ENCODE assay signal across 8 cellular contexts in genomic region chr18:77056399-77057015, GRCh38.
DNase-seq lines count a peak whose midpoint lies in the region; ATAC-seq, FAIRE-seq and TF ChIP-seq lines count a peak whose summit lies in the region.

No MANE protein-coding gene starts in this region.

- no peak for FAIRE-seq in endothelial cell of umbilical vein (lab: Jason Lieb, UNC)

- H3K4me1 ChIP-seq in CD8-positive, alpha-beta memory T cell (ENCODE audit: insufficient read depth, low read length): peaks cover 89% of the 10 kb centered on the region
- H3K4me1 ChIP-seq in endothelial cell of umbilical vein (ENCODE audit: control insufficient read depth, extremely low read depth, insufficient read depth, low read length): peaks cover 22% of the 10 kb centered on the region

- H3K4me2 ChIP-seq in endothelial cell of umbilical vein (ENCODE audit: insufficient read depth, low read length): no peak overlapping the region

- TF ChIP-seq POLR2A in endothelial cell of umbilical vein (IDR thresholded peaks at IDR 0.05; ENCODE audit: low read depth, low read length): no peak

- POLR2A ChIA-PET in CD8-positive, alpha-beta memory T cell (lab: Charles Lee): interaction anchor here (0.6 to 1.2 kb wide), 3 partner anchors 10 to 82 kb away, joined by 3 to 4 read pairs (median 3); no protein-coding TSS in a partner anchor
- POLR2A ChIA-PET in endothelial cell of umbilical vein (lab: Charles Lee): no interaction called here

- H3K9me1 ChIP-seq in endothelial cell of umbilical vein (replicated peaks; ENCODE audit: control insufficient read depth, extremely low read depth, insufficient read depth, low read length): no peaks in the 10 kb centered on the region

- DNase-seq in CD8-positive, alpha-beta memory T cell: no peak
- DNase-seq in NCI-H69 (lab: John Stamatoyannopoulos, UW): peak; percentile 90
- DNase-seq in endothelial cell of umbilical vein (ENCODE audit: low read depth, low spot score): no peak
- DNase-seq in osteocyte (ENCODE audit: extremely low spot score, unreplicated experiment): no peak
- no peak for DNase-seq in ecto neural progenitor cell (ENCODE audit: low spot score)
- no peak for DNase-seq in activated effector memory CD4-positive, alpha-beta T cell treated with anti-CD3 and anti-CD28 coated beads, Interleukin-2, amount 50 U/mL, for 16 hours

- H3K4me3 ChIP-seq in CD8-positive, alpha-beta memory T cell (ENCODE audit: low read length): no peak overlapping the region
- H3K4me3 ChIP-seq in endothelial cell of umbilical vein (replicated peaks in 1 of 3; ENCODE audit: insufficient read depth in 1 of 3, low read depth in 1 of 3, low read length in 3 of 3): no peak overlapping the region

- no TSS peak for BruUV-seq in endothelial cell of umbilical vein (replicated peaks; lab: Mats Ljungman, UMichigan)

- intact Hi-C loops in endothelial cell of umbilical vein (cut with micrococcal nuclease): loop anchor here (5.0 kb wide), 1 partner anchor 74 kb away; no protein-coding TSS in a partner anchor

- peak overlapping the region; percentile 83 to 98 (median 93) for H3K27ac Mint-ChIP-seq in CD8-positive, alpha-beta memory T cell
- H3K27ac Mint-ChIP-seq in osteocyte (ENCODE audit: unreplicated experiment): peak overlapping the region; percentile 87

- no peaks in the 10 kb centered on the region for H3K79me2 ChIP-seq in endothelial cell of umbilical vein (ENCODE audit: control insufficient read depth, insufficient read depth, low read length)

- H3K36me3 ChIP-seq in CD8-positive, alpha-beta memory T cell (ENCODE audit: insufficient read depth, low read length): peaks cover 7% of the 10 kb centered on the region
- H3K36me3 ChIP-seq in endothelial cell of umbilical vein (ENCODE audit: control insufficient read depth in 2 of 2, extremely low read depth in 1 of 2, insufficient read depth in 2 of 2, low read length in 2 of 2): no peaks in the 10 kb centered on the region

- H3K4me3 Mint-ChIP-seq in CD8-positive, alpha-beta memory T cell: peak overlapping the region; percentile 70 to 89 (median 82)
- no peak overlapping the region for H3K4me3 Mint-ChIP-seq in osteocyte (ENCODE audit: unreplicated experiment)

- H3K36me3 Mint-ChIP-seq in CD8-positive, alpha-beta memory T cell: peaks cover 0 to 34% (median 6%) of the 10 kb centered on the region in 3 donors
- H3K36me3 Mint-ChIP-seq in osteocyte (ENCODE audit: unreplicated experiment): no peaks in the 10 kb centered on the region

- peaks cover 80 to 87% (median 86%) of the 10 kb centered on the region in 3 donors for H3K4me1 Mint-ChIP-seq in CD8-positive, alpha-beta memory T cell
- H3K4me1 Mint-ChIP-seq in osteocyte (ENCODE audit: unreplicated experiment): peaks cover 53% of the 10 kb centered on the region

- no peaks in the 10 kb centered on the region for H4K20me1 ChIP-seq in endothelial cell of umbilical vein (replicated peaks; ENCODE audit: control insufficient read depth, extremely low read depth, insufficient read depth, low read length)

- TF ChIP-seq CTCF in endothelial cell of umbilical vein (IDR thresholded peaks at IDR 0.05; ENCODE audit: extremely low read depth in 1 of 2, insufficient read depth in 1 of 2, low read depth in 1 of 2, low read length in 2 of 2) (no peak), osteocyte (IDR thresholded peaks at IDR 0.05) (no peak)

- no peaks in the 10 kb centered on the region for H3K27me3 ChIP-seq in CD8-positive, alpha-beta memory T cell (ENCODE audit: insufficient read depth, low read length, poor library complexity, severe bottlenecking)
- H3K27me3 ChIP-seq in endothelial cell of umbilical vein (ENCODE audit: control insufficient read depth in 2 of 2, insufficient read depth in 2 of 2, low read length in 2 of 2): no peaks in the 10 kb centered on the region

- dilution Hi-C loops in endothelial cell of umbilical vein (cut with MboI; ENCODE audit: extremely low pct_ligation_motif_present, low sequenced_read_pairs): no loop called here

- H2AFZ ChIP-seq in endothelial cell of umbilical vein (ENCODE audit: low read depth, low read length): peak overlapping the region; percentile 8

- peak overlapping the region; percentile 35 for H3K27ac ChIP-seq in CD8-positive, alpha-beta memory T cell (ENCODE audit: low read depth, low read length)
- no peak overlapping the region for H3K27ac ChIP-seq in endothelial cell of umbilical vein (ENCODE audit: insufficient read depth, low read depth, low read length)

- H3K9me3 ChIP-seq in CD8-positive, alpha-beta memory T cell (ENCODE audit: low read length): no peaks in the 10 kb centered on the region
- no peaks in the 10 kb centered on the region for H3K9me3 ChIP-seq in endothelial cell of umbilical vein (replicated peaks; ENCODE audit: control insufficient read depth, insufficient read depth, low read length)

- H3K27me3 Mint-ChIP-seq in CD8-positive, alpha-beta memory T cell: no peaks in the 10 kb centered on the region
- no peaks in the 10 kb centered on the region for H3K27me3 Mint-ChIP-seq in osteocyte (ENCODE audit: unreplicated experiment)

- CTCF ChIA-PET in CD8-positive, alpha-beta memory T cell (lab: Charles Lee): interaction anchor here (1.1 to 3.2 kb wide), 7 partner anchors 12 to 236 kb away, joined by 3 to 38 read pairs (median 10); partner anchors contain the start of gene MBP
- CTCF ChIA-PET in endothelial cell of umbilical vein (lab: Charles Lee): interaction anchor here (1.3 to 5.1 kb wide), 7 partner anchors 10 to 253 kb away, joined by 3 to 47 read pairs (median 8); partner anchors contain the start of gene MBP

- no peaks in the 10 kb centered on the region for H3K9me3 Mint-ChIP-seq in CD8-positive, alpha-beta memory T cell
- no peaks in the 10 kb centered on the region for H3K9me3 Mint-ChIP-seq in osteocyte (ENCODE audit: unreplicated experiment)

- ATAC-seq in GM21360 (IDR thresholded peaks at IDR 0.05; ENCODE audit: unreplicated experiment): no peak
- ATAC-seq in GM19395 (IDR thresholded peaks at IDR 0.05; ENCODE audit: unreplicated experiment): no peak

- H3K9ac ChIP-seq in endothelial cell of umbilical vein (replicated peaks; ENCODE audit: extremely low read depth, insufficient read depth, low read length): no peak overlapping the region

TF ChIP-seq in endothelial cell of umbilical vein, 7 proteins besides CTCF, POLR2A, EP300 and RAD21:
- TF ChIP-seq MAX (IDR thresholded peaks at IDR 0.05; ENCODE audit: insufficient read depth, insufficient read length) (no peak), GATA2 (IDR thresholded peaks at IDR 0.05; ENCODE audit: insufficient read depth, insufficient read length, low read depth, low read length) (no peak), MYC (IDR thresholded peaks at IDR 0.05; ENCODE audit: low read depth, low read length) (no peak), POLR2AphosphoS5 (IDR thresholded peaks at IDR 0.05; ENCODE audit: insufficient read depth, low read depth, low read length) (no peak), FOS (IDR thresholded peaks at IDR 0.05; ENCODE audit: borderline replicate concordance, insufficient read depth, low read length) (no peak), JUN (IDR thresholded peaks at IDR 0.05; ENCODE audit: borderline replicate concordance, insufficient read depth, insufficient read length, low read depth) (no peak), EZH2 (IDR thresholded peaks at IDR 0.05; ENCODE audit: borderline replicate concordance, low read depth, low read length, severe bottlenecking) (no peak)
